Comparison of ENCODE assay signal across 27 cellular contexts in the genomic region with DNA sequence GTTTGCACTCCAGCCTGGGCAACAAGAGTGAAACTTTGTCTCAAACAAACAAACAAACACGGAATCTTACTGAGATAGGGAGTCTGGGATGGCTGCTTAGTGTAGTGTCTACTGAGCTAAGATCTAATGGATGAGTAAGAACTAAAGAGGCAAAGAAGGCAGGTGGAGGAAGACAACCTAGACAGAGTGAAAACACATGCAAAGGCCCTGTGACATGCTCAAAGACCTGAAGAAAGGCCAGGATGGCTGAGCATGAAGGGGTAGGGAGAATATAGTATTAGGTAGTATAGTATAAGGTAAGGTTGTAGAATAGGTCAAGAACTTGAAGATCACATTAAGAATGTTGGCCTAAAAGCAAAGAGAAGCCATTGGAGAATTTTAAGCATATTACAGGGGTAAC. TPM values are rescaled to one million over a fixed set of nuclear protein-coding genes. Genes with fewer than 3 reads are reported as not detected.
"Had no signal": no experiment of that assay in that cellular context is flagged by ENCODE, and none has a peak within 500 bp of the region (broad histone marks: within the 10 kb centered on the region; RNA-seq: fewer than 3 reads in every experiment).

No MANE protein-coding gene starts in this region.

- H3K36me3 Mint-ChIP-seq: natural killer cell treated with Interleukin-12 subunit alpha and Interleukin-12 subunit beta and Interleukin-15 and Interleukin-18, amount 100 ng/mL, for 72 hours; stimulated activated effector memory CD8-positive, alpha-beta T cell treated with anti-CD3 and anti-CD28 coated beads, Interleukin-12 subunit alpha, Interleukin-12 subunit beta, amount 100 ng/mL, for 72 hours had no signal

- H3K27me3 ChIP-seq: neutrophil, pancreas, right atrium auricular region, right lobe of liver, sigmoid colon, stomach, thyroid gland, transverse colon, upper lobe of left lung, vagina had no signal

- ATAC-seq: naive thymus-derived CD8-positive, alpha-beta T cell; natural killer cell treated with Interleukin-12 subunit alpha and Interleukin-12 subunit beta and Interleukin-15 and Interleukin-18, amount 100 ng/mL, for 72 hours; pancreas; right lobe of liver; stimulated activated effector memory CD8-positive, alpha-beta T cell treated with anti-CD3 and anti-CD28 coated beads, Interleukin-12 subunit alpha, Interleukin-12 subunit beta, amount 100 ng/mL, for 72 hours; stimulated activated naive B cell treated with anti-CD40 and anti-IgM and Interleukin-4, amounts not matched to agents 10 μg/mL and 1 μg/mL and 100 μg/mL, for 72 hours had no signal

- DNase-seq: naive thymus-derived CD8-positive, alpha-beta T cell; nephron progenitor cell; nucleus accumbens; pancreas; retina; right lobe of liver; sigmoid colon; small intestine; stimulated activated CD4-positive, alpha-beta T cell treated with anti-CD3 and anti-CD28 coated beads, Interleukin-15, amount 100 ng/mL, for 24 hours; stimulated activated CD4-positive, alpha-beta T cell treated with anti-CD3 and anti-CD28 coated beads, Interleukin-2, amount 100 ng/mL, for 24 hours; stimulated activated CD4-positive, alpha-beta T cell treated with anti-CD3 and anti-CD28 coated beads, Interleukin-2, amount 100 ng/mL, for 48 hours; stimulated activated CD4-positive, alpha-beta T cell treated with anti-CD3 and anti-CD28 coated beads, Interleukin-4, amount 100 ng/mL, for 24 hours; stimulated activated naive B cell treated with anti-CD40 and anti-IgM and Interleukin-4, amounts not matched to agents 10 μg/mL and 1 μg/mL and 100 μg/mL, for 72 hours; stimulated activated naive CD4-positive, alpha-beta T cell treated with Interleukin-2 at 50 U/mL for 16 hours; stomach; thyroid gland; transverse colon; upper lobe of left lung had no signal

- H3K4me3 Mint-ChIP-seq: naive thymus-derived CD8-positive, alpha-beta T cell; natural killer cell treated with Interleukin-12 subunit alpha and Interleukin-12 subunit beta and Interleukin-15 and Interleukin-18, amount 100 ng/mL, for 72 hours; nephron progenitor cell; neural crest cell; stimulated activated effector memory CD8-positive, alpha-beta T cell treated with anti-CD3 and anti-CD28 coated beads, Interleukin-12 subunit alpha, Interleukin-12 subunit beta, amount 100 ng/mL, for 72 hours; stimulated activated naive B cell treated with anti-CD40 and anti-IgM and Interleukin-4, amounts not matched to agents 10 μg/mL and 1 μg/mL and 100 μg/mL, for 72 hours; stimulated activated naive CD8-positive, alpha-beta T cell treated with anti-CD3 and anti-CD28 coated beads, Interleukin-15, Interleukin-2, amounts not matched to agents 100 ng/mL and 50 ng/mL, for 24 hours had no signal

- H3K9me3 ChIP-seq: neutrophil, pancreas, prostate gland, right atrium auricular region, right lobe of liver, sigmoid colon, stomach, thoracic aorta, thyroid gland, transverse colon, upper lobe of left lung, vagina had no signal

- H3K36me3 ChIP-seq: neutrophil, pancreas, prostate gland, right atrium auricular region, right lobe of liver, sigmoid colon, stomach, thoracic aorta, thyroid gland, transverse colon, upper lobe of left lung, vagina had no signal

- H3K27ac ChIP-seq: neutrophil, prostate gland, right atrium auricular region, sigmoid colon, stomach, thoracic aorta, thyroid gland, upper lobe of left lung, vagina had no signal

- H3K9me3 Mint-ChIP-seq: naive thymus-derived CD8-positive, alpha-beta T cell; natural killer cell treated with Interleukin-12 subunit alpha and Interleukin-12 subunit beta and Interleukin-15 and Interleukin-18, amount 100 ng/mL, for 72 hours; nephron progenitor cell; neural crest cell; stimulated activated effector memory CD8-positive, alpha-beta T cell treated with anti-CD3 and anti-CD28 coated beads, Interleukin-12 subunit alpha, Interleukin-12 subunit beta, amount 100 ng/mL, for 72 hours; stimulated activated naive B cell treated with anti-CD40 and anti-IgM and Interleukin-4, amounts not matched to agents 10 μg/mL and 1 μg/mL and 100 μg/mL, for 72 hours; stimulated activated naive CD8-positive, alpha-beta T cell treated with anti-CD3 and anti-CD28 coated beads, Interleukin-15, Interleukin-2, amounts not matched to agents 100 ng/mL and 50 ng/mL, for 24 hours had no signal

- H3K4me3 ChIP-seq: pancreas, prostate gland, right atrium auricular region, right lobe of liver, sigmoid colon, stomach, thoracic aorta, thyroid gland, transverse colon, upper lobe of left lung, vagina had no signal

- H3K27ac Mint-ChIP-seq: natural killer cell treated with Interleukin-12 subunit alpha and Interleukin-12 subunit beta and Interleukin-15 and Interleukin-18, amount 100 ng/mL, for 72 hours; nephron progenitor cell; stimulated activated effector memory CD8-positive, alpha-beta T cell treated with anti-CD3 and anti-CD28 coated beads, Interleukin-12 subunit alpha, Interleukin-12 subunit beta, amount 100 ng/mL, for 72 hours; stimulated activated naive B cell treated with anti-CD40 and anti-IgM and Interleukin-4, amounts not matched to agents 10 μg/mL and 1 μg/mL and 100 μg/mL, for 72 hours; stimulated activated naive CD8-positive, alpha-beta T cell treated with anti-CD3 and anti-CD28 coated beads, Interleukin-15, Interleukin-2, amounts not matched to agents 100 ng/mL and 50 ng/mL, for 24 hours had no signal

- H3K27me3 Mint-ChIP-seq: stimulated activated naive B cell treated with anti-CD40 and anti-IgM and Interleukin-4, amounts not matched to agents 10 μg/mL and 1 μg/mL and 100 μg/mL, for 72 hours; stimulated activated naive CD8-positive, alpha-beta T cell treated with anti-CD3 and anti-CD28 coated beads, Interleukin-15, Interleukin-2, amounts not matched to agents 100 ng/mL and 50 ng/mL, for 24 hours had no signal

RNA-seq across cellular contexts. Expression of a gene that starts 49.1 kb away (rescaled TPM):
- total RNA-seq: neural crest cell had no signal
